ENCODE assay signal across 24 cellular contexts in the genomic region with DNA sequence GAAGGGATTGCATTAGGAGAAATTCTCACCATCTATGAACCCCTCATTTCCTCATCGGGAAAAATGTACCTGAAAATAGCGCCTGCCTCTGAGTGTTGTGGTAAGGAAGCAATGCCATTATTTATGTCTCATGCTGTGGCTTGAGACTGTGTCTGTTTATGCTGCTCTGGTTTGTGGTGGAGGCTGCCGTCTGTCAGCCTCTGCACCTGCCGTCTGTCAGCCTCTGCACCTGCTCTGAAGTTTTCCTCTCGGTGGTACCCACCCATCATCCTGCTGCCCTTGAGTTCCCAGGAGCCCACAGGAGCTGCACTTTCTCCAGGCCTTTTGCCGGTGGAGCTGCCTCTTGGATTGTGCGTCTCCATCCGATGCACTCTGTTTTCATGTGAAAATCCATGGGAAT.
"Had no signal": no experiment of that assay in that cellular context is flagged by ENCODE, and none has a peak within 500 bp of the region (broad histone marks: within the 10 kb centered on the region; RNA-seq: fewer than 3 reads in every experiment).

No MANE protein-coding gene starts in this region.

- H3K9me3 ChIP-seq: tibial artery, uterus had no signal

- H3K36me3 ChIP-seq: tibial artery, upper lobe of left lung, uterus had no signal

- H3K27ac Mint-ChIP-seq: endodermal cell; immature natural killer cell; naive thymus-derived CD4-positive, alpha-beta T cell; nephron progenitor cell; stimulated activated effector memory CD8-positive, alpha-beta T cell treated with anti-CD3 and anti-CD28 coated beads, Interleukin-12 subunit alpha, Interleukin-12 subunit beta, amount 100 ng/mL, for 72 hours had no signal

- H3K79me2 ChIP-seq: parathyroid adenoma had no signal

- DNase-seq: effector CD4-positive, alpha-beta T cell; endodermal cell; erythroblast; foreskin keratinocyte; immature natural killer cell; left cardiac atrium; mesendoderm; naive thymus-derived CD4-positive, alpha-beta T cell; nephron progenitor cell; psoas muscle; retina; stimulated activated CD4-positive, alpha-beta T cell treated with anti-CD3 and anti-CD28 coated beads, Interleukin-4, amount 100 ng/mL, for 1 hour; stimulated activated CD8-positive, alpha-beta memory T cell treated with anti-CD3 and anti-CD28 coated beads, Interleukin-4, amount 100 ng/mL, for 48 hours; stimulated activated naive CD8-positive, alpha-beta T cell treated with anti-CD3 and anti-CD28 coated beads, Interleukin-15, Interleukin-2, amounts not matched to agents 100 U/mL and 50 U/mL, for 24 hours; tibial artery; upper lobe of left lung; uterus had no signal

- FAIRE-seq: endothelial cell of umbilical vein, keratinocyte had no signal

- H3K4me1 Mint-ChIP-seq: endodermal cell; immature natural killer cell; stimulated activated effector memory CD8-positive, alpha-beta T cell treated with anti-CD3 and anti-CD28 coated beads, Interleukin-12 subunit alpha, Interleukin-12 subunit beta, amount 100 ng/mL, for 72 hours had no signal

- H2AFZ ChIP-seq: parathyroid adenoma had no signal

- H3K27ac ChIP-seq: coronary artery, foreskin keratinocyte, parathyroid adenoma, psoas muscle, tibial artery, upper lobe of left lung, uterus had no signal

- ATAC-seq: foreskin keratinocyte; left cardiac atrium; naive thymus-derived CD4-positive, alpha-beta T cell; psoas muscle; sciatic nerve; stimulated activated effector memory CD8-positive, alpha-beta T cell treated with anti-CD3 and anti-CD28 coated beads, Interleukin-12 subunit alpha, Interleukin-12 subunit beta, amount 100 ng/mL, for 72 hours; stimulated activated naive CD8-positive, alpha-beta T cell treated with anti-CD3 and anti-CD28 coated beads, Interleukin-15, Interleukin-2, amounts not matched to agents 100 U/mL and 50 U/mL, for 24 hours had no signal

- H3K4me1 ChIP-seq: foreskin keratinocyte, parathyroid adenoma, psoas muscle, tibial artery, upper lobe of left lung, uterus had no signal

- H3K9ac ChIP-seq: parathyroid adenoma had no signal

- H3K4me3 Mint-ChIP-seq: endodermal cell; immature natural killer cell; naive thymus-derived CD4-positive, alpha-beta T cell; nephron progenitor cell; stimulated activated effector memory CD8-positive, alpha-beta T cell treated with anti-CD3 and anti-CD28 coated beads, Interleukin-12 subunit alpha, Interleukin-12 subunit beta, amount 100 ng/mL, for 72 hours had no signal

- H3K4me3 ChIP-seq: coronary artery, psoas muscle, smooth muscle cell, tibial artery, upper lobe of left lung, uterus had no signal

- H3K27me3 ChIP-seq: foreskin keratinocyte, upper lobe of left lung, uterus had no signal

- H3K4me2 ChIP-seq: smooth muscle cell had no signal

- H3K9me3 Mint-ChIP-seq: nephron progenitor cell had no signal
